ENCODE assay signal across 11 cellular contexts in genomic region chr20:60892095-60892813, GRCh38.
"Had no signal": no experiment of that assay in that cellular context is flagged by ENCODE, and none has a peak within 500 bp of the region (broad histone marks: within the 10 kb centered on the region; RNA-seq: fewer than 3 reads in every experiment).

No MANE protein-coding gene starts in this region.

- DNase-seq: GM23248, GOT3, H7, H9, HCEC 1CT, HFFc6 had no signal

- H2AFZ ChIP-seq: GM23248, GM23338 had no signal

- H3K27ac ChIP-seq: GM23248 had no signal

- ATAC-seq: GM23338, HCT116 had no signal

- FAIRE-seq: H1, H54 had no signal

- H3K9ac ChIP-seq: GM23248 had no signal

- H3K4me2 ChIP-seq: GM23338 had no signal

- H3K36me3 ChIP-seq: HAP-1 had no signal

- H3K9me3 ChIP-seq: HAP-1 had no signal

- H3K4me1 ChIP-seq: HAP-1 had no signal

- H3K4me3 ChIP-seq: GM23248, GM23338, HAP-1 had no signal
